Comparison of ENCODE assay signal across 1 cellular context in the genomic region with DNA sequence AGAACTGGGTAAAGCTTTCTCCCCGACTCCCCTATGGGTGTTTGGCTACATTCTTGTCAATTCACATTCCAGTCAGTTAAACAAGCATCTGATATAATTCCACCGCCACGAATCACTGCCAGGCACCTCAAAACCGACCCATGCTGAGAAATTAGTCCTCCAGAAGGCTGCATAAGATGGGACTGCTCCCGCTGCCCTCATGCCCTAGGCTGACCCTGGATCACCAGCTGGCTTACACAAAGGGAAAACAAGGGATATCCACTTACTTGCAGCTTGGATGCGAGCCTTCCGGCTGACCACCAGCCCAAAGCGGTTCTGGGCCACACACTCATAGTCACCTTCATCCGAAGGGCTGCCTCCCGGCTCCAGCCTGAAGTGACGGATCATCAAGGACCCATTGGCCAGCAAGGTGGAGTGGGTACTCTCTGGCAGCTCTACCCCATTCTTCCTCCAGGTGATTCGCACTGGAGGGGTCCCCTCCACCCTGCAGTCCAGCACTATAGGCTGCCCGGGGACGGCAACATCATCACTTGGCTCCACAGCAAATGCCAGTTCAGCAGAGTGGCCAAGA.
TF ChIP-seq lines count a peak whose summit lies in the region.

No MANE protein-coding gene starts in this region.

TF ChIP-seq in HepG2, 621 proteins besides CTCF, POLR2A, EP300 and RAD21:
- no peak for TF ChIP-seq AKAP8 (CRISPR knock-in tag; IDR thresholded peaks at IDR 0.05)
- TF ChIP-seq ZNF687 (CRISPR knock-in tag; IDR thresholded peaks at IDR 0.05), result peak; percentile 24; the same call in 1 of the 2 replicates
